ENCODE assay signal across 8 cellular contexts in genomic region chr19:14475251-14476073, GRCh38. TPM values are rescaled to one million over a fixed set of nuclear protein-coding genes. Genes with fewer than 3 reads are reported as not detected.
A peak's percentile ranks its signal among the peaks of the same experiment; 100 is the strongest.
DNase-seq lines count a peak whose midpoint lies in the region; ATAC-seq and TF ChIP-seq lines count a peak whose summit lies in the region.

Gene PTGER1, minus strand, starts transcription at chr19:14475354. Its CDS starts 1,034 bp downstream, at chr19:14474320.

- H3K4me3 Mint-ChIP-seq in activated CD8-positive, alpha-beta memory T cell treated with anti-CD3 and anti-CD28 coated beads, Interleukin-2, amount 10 ng/mL, durations not matched to agents 7 days and 5 days = no peak within 1 kb of the TSS

- ATAC-seq in HCT116 (peak; percentile 44), GM21528 (IDR thresholded peaks at IDR 0.05; ENCODE audit: low FRiP score, unreplicated experiment) (no peak), HG03469 (IDR thresholded peaks at IDR 0.05; ENCODE audit: unreplicated experiment) (no peak), HG03378 (IDR thresholded peaks at IDR 0.05; ENCODE audit: unreplicated experiment) (no peak)
- peak; percentile 11 for ATAC-seq in activated CD8-positive, alpha-beta memory T cell treated with anti-CD3 and anti-CD28 coated beads, Interleukin-2, amount 10 ng/mL, durations not matched to agents 7 days and 5 days

- peak within 1 kb of the TSS in 10 of 11 experiments; percentile 22 to 70 (median 55); a peak in 21 of 22 replicates for H3K27ac ChIP-seq in BLaER1 treated with 17β-estradiol and CSF1 and Interleukin-3, amounts not matched to agents 10 nM and 100 nM
- H3K27ac ChIP-seq in HCT116 (ENCODE audit: low read depth, low read length) = peak within 1 kb of the TSS; percentile 51; the same call in 1 of the 2 replicates
- peak within 1 kb of the TSS; percentile 16 for H3K27ac ChIP-seq in urinary bladder (ENCODE audit: low read depth)

- no peaks in the 10 kb centered on the region for H3K9me3 ChIP-seq in BLaER1 treated with 17β-estradiol and CSF1 and Interleukin-3, amounts not matched to agents 10 nM and 100 nM (replicated peaks in 1 of 11)
- no peaks in the 10 kb centered on the region for H3K9me3 ChIP-seq in HCT116 (ENCODE audit: control insufficient read depth in 1 of 2, insufficient read depth in 1 of 2, low read depth in 1 of 2, low read length in 2 of 2)

- intact Hi-C loops in HCT116 (cut with micrococcal nuclease) = no loop called here

- H3K9me3 Mint-ChIP-seq in activated CD8-positive, alpha-beta memory T cell treated with anti-CD3 and anti-CD28 coated beads, Interleukin-2, amount 10 ng/mL, durations not matched to agents 7 days and 5 days (ENCODE audit: low read depth) = no peaks in the 10 kb centered on the region

- POLR2A ChIA-PET in HCT116 (lab: Charles Lee) = no interaction called here

- TF ChIP-seq CTCF in HCT116 (IDR thresholded peaks at IDR 0.05 in 2 of 3, conservative IDR thresholded peaks at IDR 0.05 in 1 of 3; ENCODE audit: borderline replicate concordance in 1 of 3, insufficient read depth in 1 of 3, low read depth in 2 of 3, low read length in 2 of 3) = peak; percentile 5 to 51 (median 44); a peak in 4 of 6 replicates

- H2AFZ ChIP-seq in HCT116 (ENCODE audit: low read depth, low read length, poor library complexity, severe bottlenecking) = no peak within 1 kb of the TSS

- peak within 1 kb of the TSS; percentile 79 to 96 (median 92) for H3K4me2 ChIP-seq in BLaER1 treated with 17β-estradiol and CSF1 and Interleukin-3, amounts not matched to agents 10 nM and 100 nM
- peak within 1 kb of the TSS; percentile 72 for H3K4me2 ChIP-seq in HCT116 (ENCODE audit: low read length)

- CTCF ChIA-PET in HCT116 (lab: Charles Lee) = interaction anchor here (0.6 to 0.9 kb wide), 3 partner anchors 10 to 896 kb away, joined by 3 to 4 read pairs (median 3); no protein-coding TSS in a partner anchor
- CTCF ChIA-PET in activated CD8-positive, alpha-beta memory T cell treated with anti-CD3 and anti-CD28 coated beads, Interleukin-2, amount 10 ng/mL, durations not matched to agents 7 days and 5 days (lab: Charles Lee) = interaction anchor here (0.6 to 1.4 kb wide), 8 partner anchors 9 to 338 kb away, joined by 3 to 8 read pairs (median 4); partner anchors contain the start of genes ASF1B and GIPC1

- no peaks in the 10 kb centered on the region for H3K9me2 ChIP-seq in HCT116 (ENCODE audit: insufficient read depth)

- H3K9ac ChIP-seq in BLaER1 treated with 17β-estradiol and CSF1 and Interleukin-3, amounts not matched to agents 10 nM and 100 nM = peak within 1 kb of the TSS; percentile 26 to 70 (median 63); a peak in 20 of 22 replicates
- peak within 1 kb of the TSS; percentile 45 for H3K9ac ChIP-seq in HCT116 (ENCODE audit: low read length)

- H3K4me1 Mint-ChIP-seq in activated CD8-positive, alpha-beta memory T cell treated with anti-CD3 and anti-CD28 coated beads, Interleukin-2, amount 10 ng/mL, durations not matched to agents 7 days and 5 days = peaks cover 28% of the 10 kb centered on the region

- H3K27me3 ChIP-seq in BLaER1 treated with 17β-estradiol and CSF1 and Interleukin-3, amounts not matched to agents 10 nM and 100 nM = peaks cover 16 to 29% (median 26%) of the 10 kb centered on the region in 11 experiments
- H3K27me3 ChIP-seq in HCT116 (ENCODE audit: insufficient read depth, low read length) = no peaks in the 10 kb centered on the region

- H3K36me3 Mint-ChIP-seq in activated CD8-positive, alpha-beta memory T cell treated with anti-CD3 and anti-CD28 coated beads, Interleukin-2, amount 10 ng/mL, durations not matched to agents 7 days and 5 days = peaks cover 2% of the 10 kb centered on the region

- H3K4me1 ChIP-seq in BLaER1 treated with 17β-estradiol and CSF1 and Interleukin-3, amounts not matched to agents 10 nM and 100 nM = peaks cover 66 to 82% (median 75%) of the 10 kb centered on the region in 10 experiments
- H3K4me1 ChIP-seq in HCT116 (ENCODE audit: control insufficient read depth in 1 of 2, insufficient read depth in 2 of 2, low read length in 2 of 2) (peaks cover 22 to 46% of the 10 kb centered on the region in 2 experiments; a peak in 3 of 4 replicates), urinary bladder (ENCODE audit: insufficient read depth) (peaks cover 5% of the 10 kb centered on the region)

- no peaks in the 10 kb centered on the region; the same call in 1 of the 2 replicates for H3K79me2 ChIP-seq in HCT116 (ENCODE audit: insufficient read depth, low read length)

- H3K27ac Mint-ChIP-seq in activated CD8-positive, alpha-beta memory T cell treated with anti-CD3 and anti-CD28 coated beads, Interleukin-2, amount 10 ng/mL, durations not matched to agents 7 days and 5 days = no peak within 1 kb of the TSS

- BruUV-seq in HCT116 (replicated peaks; lab: Mats Ljungman, UMichigan) = no TSS peak

- RAD21 ChIA-PET in HCT116 (lab: Charles Lee; ENCODE audit: low non-redundant PET in 1 of 2, low total read pairs in 2 of 2, uncharacterized antibody in 2 of 2, unreplicated experiment in 2 of 2) = interaction anchor here in 1 of 2 experiments (0.7 kb wide), 1 partner anchor 339 kb away, joined by 4 read pairs; the partner anchor contains the start of gene ASF1B

- peak within 1 kb of the TSS; percentile 39 to 66 (median 52) for H3K4me3 ChIP-seq in BLaER1 treated with 17β-estradiol and CSF1 and Interleukin-3, amounts not matched to agents 10 nM and 100 nM
- H3K4me3 ChIP-seq in HCT116 (replicated peaks in 1 of 2; ENCODE audit: low read depth in 1 of 2, low read length in 2 of 2) = peak within 1 kb of the TSS; percentile 11 to 16; a peak in 1 of 4 replicates
- peak within 1 kb of the TSS; percentile 19 for H3K4me3 ChIP-seq in urinary bladder (ENCODE audit: low read depth, low read length)

- peaks cover 0 to 75% (median 5%) of the 10 kb centered on the region in 11 experiments; a peak in 8 of 22 replicates for H4K20me1 ChIP-seq in BLaER1 treated with 17β-estradiol and CSF1 and Interleukin-3, amounts not matched to agents 10 nM and 100 nM
- H4K20me1 ChIP-seq in HCT116 (ENCODE audit: insufficient read depth) = no peaks in the 10 kb centered on the region

- peaks cover 12 to 40% (median 28%) of the 10 kb centered on the region in 11 experiments; a peak in 21 of 22 replicates for H3K36me3 ChIP-seq in BLaER1 treated with 17β-estradiol and CSF1 and Interleukin-3, amounts not matched to agents 10 nM and 100 nM
- H3K36me3 ChIP-seq in HCT116 (ENCODE audit: control insufficient read depth in 1 of 2, insufficient read depth in 2 of 2, low read length in 2 of 2) = peaks cover 9 to 10% of the 10 kb centered on the region in 2 experiments; a peak in 3 of 4 replicates
- no peaks in the 10 kb centered on the region for H3K36me3 ChIP-seq in urinary bladder (ENCODE audit: insufficient read depth)

- H3K27me3 Mint-ChIP-seq in activated CD8-positive, alpha-beta memory T cell treated with anti-CD3 and anti-CD28 coated beads, Interleukin-2, amount 10 ng/mL, durations not matched to agents 7 days and 5 days = peaks cover 16% of the 10 kb centered on the region

- WGBS in urinary bladder = 8% methylated on average over 33 of the region's 33 CpGs

- DNase-seq in HCT116 (ENCODE audit: low read depth, low spot score) = peak; percentile 21
- peak; percentile 52 for DNase-seq in activated CD8-positive, alpha-beta memory T cell treated with anti-CD3 and anti-CD28 coated beads, Interleukin-2, amount 10 ng/mL, durations not matched to agents 7 days and 5 days
- peak; percentile 77 for DNase-seq in iPS-NIHi11 (ENCODE audit: low spot score)

- no peak for TF ChIP-seq POLR2A in HCT116 (IDR thresholded peaks at IDR 0.05; ENCODE audit: borderline replicate concordance, extremely low read depth, insufficient read depth, insufficient read length)

- TF ChIP-seq RAD21 in HCT116 (IDR thresholded peaks at IDR 0.05; ENCODE audit: low read depth) = no peak

TF ChIP-seq in HCT116, 20 proteins besides CTCF, POLR2A, EP300 and RAD21:
- TF ChIP-seq JUND (IDR thresholded peaks at IDR 0.05) (no peak), SIN3A (IDR thresholded peaks at IDR 0.05; ENCODE audit: low read depth) (no peak), YY1 (IDR thresholded peaks at IDR 0.05; ENCODE audit: extremely low read depth, insufficient replicate concordance, low read depth, low read length) (no peak), ZFX (IDR thresholded peaks at IDR 0.05) (peak; percentile 8; the same call in 1 of the 2 replicates), ATF3 (IDR thresholded peaks at IDR 0.05) (no peak), ZNF274 (IDR thresholded peaks at IDR 0.05; ENCODE audit: low read depth, low read length) (no peak), SP1 (IDR thresholded peaks at IDR 0.05; ENCODE audit: low read depth) (no peak), POLR2AphosphoS5 (IDR thresholded peaks at IDR 0.05; ENCODE audit: low read depth, low read length) (no peak), EGR1 (IDR thresholded peaks at IDR 0.05; ENCODE audit: low read depth) (no peak), EZH2 (IDR thresholded peaks at IDR 0.05) (no peak), FOSL1 (IDR thresholded peaks at IDR 0.05; ENCODE audit: low read depth) (0 out of 2 replicates have a peak, but pooled peaks have one; percentile 0), SRF (IDR thresholded peaks at IDR 0.05; ENCODE audit: low read depth) (no peak)

RNA-seq across cellular contexts. Expression of gene PTGER1, which starts in this region (rescaled TPM):
- total RNA-seq in HCT116 (2021; ENCODE audit: unreplicated experiment) (1.1 TPM), urinary bladder (4.1 TPM)
- 0.47 and 0.55 TPM in 2 replicates for polyA plus RNA-seq in HCT116 (2012)
- under 1 TPM in 1 of 2 experiments, not detected in 1; 0.40 TPM for total RNA-seq in activated CD8-positive, alpha-beta memory T cell treated with anti-CD3 and anti-CD28 coated beads, Interleukin-2, amount 10 ng/mL, durations not matched to agents 7 days and 5 days
- 1.6 TPM for polyA plus RNA-seq in urinary bladder

Comparison
In these comparisons a context has a peak if more than half of its experiments do, and no peak if none do; other contexts are left out.
1. Peak in DNase-seq and ATAC-seq in activated CD8-positive, alpha-beta memory T cell treated with anti-CD3 and anti-CD28 coated beads, Interleukin-2, amount 10 ng/mL, durations not matched to agents 7 days and 5 days; RNA of the gene not detected or under 1 TPM.
2. DNase-seq: peak in every context shown above with its lines; median percentile 77 in iPS-NIHi11; 52 in activated CD8-positive, alpha-beta memory T cell treated with anti-CD3 and anti-CD28 coated beads, Interleukin-2, amount 10 ng/mL, durations not matched to agents 7 days and 5 days; 21 in HCT116.